ENCODE assay signal across 1 cellular context in genomic region chr7:121744877-121745276, GRCh38.
TF ChIP-seq lines count a peak whose summit lies in the region.

No MANE protein-coding gene starts in this region.

TF ChIP-seq in GM23338, 12 proteins besides CTCF, POLR2A, EP300 and RAD21:
- TF ChIP-seq CREB1 (CRISPR knock-in tag; IDR thresholded peaks at IDR 0.05; ENCODE audit: low read depth) (no peak), ZNF331 (CRISPR knock-in tag; IDR thresholded peaks at IDR 0.05; ENCODE audit: low read depth) (no peak), EZH2phosphoT487 (IDR thresholded peaks at IDR 0.05; ENCODE audit: unreplicated experiment) (no peak), STAT1 (IDR thresholded peaks at IDR 0.05; ENCODE audit: unreplicated experiment) (no peak), JUNB (IDR thresholded peaks at IDR 0.05; ENCODE audit: unreplicated experiment) (no peak)
- TF ChIP-seq, protein P1, sequence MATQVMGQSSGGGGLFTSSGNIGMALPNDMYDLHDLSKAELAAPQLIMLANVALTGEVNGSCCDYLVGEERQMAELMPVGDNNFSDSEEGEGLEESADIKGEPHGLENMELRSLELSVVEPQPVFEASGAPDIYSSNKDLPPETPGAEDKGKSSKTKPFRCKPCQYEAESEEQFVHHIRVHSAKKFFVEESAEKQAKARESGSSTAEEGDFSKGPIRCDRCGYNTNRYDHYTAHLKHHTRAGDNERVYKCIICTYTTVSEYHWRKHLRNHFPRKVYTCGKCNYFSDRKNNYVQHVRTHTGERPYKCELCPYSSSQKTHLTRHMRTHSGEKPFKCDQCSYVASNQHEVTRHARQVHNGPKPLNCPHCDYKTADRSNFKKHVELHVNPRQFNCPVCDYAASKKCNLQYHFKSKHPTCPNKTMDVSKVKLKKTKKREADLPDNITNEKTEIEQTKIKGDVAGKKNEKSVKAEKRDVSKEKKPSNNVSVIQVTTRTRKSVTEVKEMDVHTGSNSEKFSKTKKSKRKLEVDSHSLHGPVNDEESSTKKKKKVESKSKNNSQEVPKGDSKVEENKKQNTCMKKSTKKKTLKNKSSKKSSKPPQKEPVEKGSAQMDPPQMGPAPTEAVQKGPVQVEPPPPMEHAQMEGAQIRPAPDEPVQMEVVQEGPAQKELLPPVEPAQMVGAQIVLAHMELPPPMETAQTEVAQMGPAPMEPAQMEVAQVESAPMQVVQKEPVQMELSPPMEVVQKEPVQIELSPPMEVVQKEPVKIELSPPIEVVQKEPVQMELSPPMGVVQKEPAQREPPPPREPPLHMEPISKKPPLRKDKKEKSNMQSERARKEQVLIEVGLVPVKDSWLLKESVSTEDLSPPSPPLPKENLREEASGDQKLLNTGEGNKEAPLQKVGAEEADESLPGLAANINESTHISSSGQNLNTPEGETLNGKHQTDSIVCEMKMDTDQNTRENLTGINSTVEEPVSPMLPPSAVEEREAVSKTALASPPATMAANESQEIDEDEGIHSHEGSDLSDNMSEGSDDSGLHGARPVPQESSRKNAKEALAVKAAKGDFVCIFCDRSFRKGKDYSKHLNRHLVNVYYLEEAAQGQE (IDR thresholded peaks at IDR 0.05; ENCODE audit: unreplicated experiment), result no peak
